1 cellular context compared by ENCODE assay signal in the genomic region with DNA sequence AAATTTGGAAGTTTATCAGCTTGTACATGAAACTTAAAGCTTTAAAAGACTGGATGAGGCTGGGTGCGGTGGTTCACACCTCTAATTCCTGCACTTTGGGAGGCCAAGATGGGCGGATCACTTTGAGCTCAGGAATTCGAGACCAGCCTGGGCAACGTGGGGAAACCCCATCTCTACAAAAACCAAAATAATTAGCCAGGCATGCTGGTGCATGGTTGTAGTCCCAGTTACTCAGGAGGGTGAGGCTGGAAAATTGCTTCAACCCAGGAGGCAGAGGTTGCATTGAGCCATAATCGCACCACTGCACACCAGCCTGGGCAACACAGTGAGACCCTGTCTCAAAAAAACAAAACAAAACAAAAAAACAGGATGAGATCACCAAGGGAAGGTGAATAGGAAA.
TF ChIP-seq lines count a peak whose summit lies in the region.

No MANE protein-coding gene starts in this region.

TF ChIP-seq in GM23338, 12 proteins besides CTCF, POLR2A, EP300 and RAD21 (continued from another document):
- TF ChIP-seq, protein P1, sequence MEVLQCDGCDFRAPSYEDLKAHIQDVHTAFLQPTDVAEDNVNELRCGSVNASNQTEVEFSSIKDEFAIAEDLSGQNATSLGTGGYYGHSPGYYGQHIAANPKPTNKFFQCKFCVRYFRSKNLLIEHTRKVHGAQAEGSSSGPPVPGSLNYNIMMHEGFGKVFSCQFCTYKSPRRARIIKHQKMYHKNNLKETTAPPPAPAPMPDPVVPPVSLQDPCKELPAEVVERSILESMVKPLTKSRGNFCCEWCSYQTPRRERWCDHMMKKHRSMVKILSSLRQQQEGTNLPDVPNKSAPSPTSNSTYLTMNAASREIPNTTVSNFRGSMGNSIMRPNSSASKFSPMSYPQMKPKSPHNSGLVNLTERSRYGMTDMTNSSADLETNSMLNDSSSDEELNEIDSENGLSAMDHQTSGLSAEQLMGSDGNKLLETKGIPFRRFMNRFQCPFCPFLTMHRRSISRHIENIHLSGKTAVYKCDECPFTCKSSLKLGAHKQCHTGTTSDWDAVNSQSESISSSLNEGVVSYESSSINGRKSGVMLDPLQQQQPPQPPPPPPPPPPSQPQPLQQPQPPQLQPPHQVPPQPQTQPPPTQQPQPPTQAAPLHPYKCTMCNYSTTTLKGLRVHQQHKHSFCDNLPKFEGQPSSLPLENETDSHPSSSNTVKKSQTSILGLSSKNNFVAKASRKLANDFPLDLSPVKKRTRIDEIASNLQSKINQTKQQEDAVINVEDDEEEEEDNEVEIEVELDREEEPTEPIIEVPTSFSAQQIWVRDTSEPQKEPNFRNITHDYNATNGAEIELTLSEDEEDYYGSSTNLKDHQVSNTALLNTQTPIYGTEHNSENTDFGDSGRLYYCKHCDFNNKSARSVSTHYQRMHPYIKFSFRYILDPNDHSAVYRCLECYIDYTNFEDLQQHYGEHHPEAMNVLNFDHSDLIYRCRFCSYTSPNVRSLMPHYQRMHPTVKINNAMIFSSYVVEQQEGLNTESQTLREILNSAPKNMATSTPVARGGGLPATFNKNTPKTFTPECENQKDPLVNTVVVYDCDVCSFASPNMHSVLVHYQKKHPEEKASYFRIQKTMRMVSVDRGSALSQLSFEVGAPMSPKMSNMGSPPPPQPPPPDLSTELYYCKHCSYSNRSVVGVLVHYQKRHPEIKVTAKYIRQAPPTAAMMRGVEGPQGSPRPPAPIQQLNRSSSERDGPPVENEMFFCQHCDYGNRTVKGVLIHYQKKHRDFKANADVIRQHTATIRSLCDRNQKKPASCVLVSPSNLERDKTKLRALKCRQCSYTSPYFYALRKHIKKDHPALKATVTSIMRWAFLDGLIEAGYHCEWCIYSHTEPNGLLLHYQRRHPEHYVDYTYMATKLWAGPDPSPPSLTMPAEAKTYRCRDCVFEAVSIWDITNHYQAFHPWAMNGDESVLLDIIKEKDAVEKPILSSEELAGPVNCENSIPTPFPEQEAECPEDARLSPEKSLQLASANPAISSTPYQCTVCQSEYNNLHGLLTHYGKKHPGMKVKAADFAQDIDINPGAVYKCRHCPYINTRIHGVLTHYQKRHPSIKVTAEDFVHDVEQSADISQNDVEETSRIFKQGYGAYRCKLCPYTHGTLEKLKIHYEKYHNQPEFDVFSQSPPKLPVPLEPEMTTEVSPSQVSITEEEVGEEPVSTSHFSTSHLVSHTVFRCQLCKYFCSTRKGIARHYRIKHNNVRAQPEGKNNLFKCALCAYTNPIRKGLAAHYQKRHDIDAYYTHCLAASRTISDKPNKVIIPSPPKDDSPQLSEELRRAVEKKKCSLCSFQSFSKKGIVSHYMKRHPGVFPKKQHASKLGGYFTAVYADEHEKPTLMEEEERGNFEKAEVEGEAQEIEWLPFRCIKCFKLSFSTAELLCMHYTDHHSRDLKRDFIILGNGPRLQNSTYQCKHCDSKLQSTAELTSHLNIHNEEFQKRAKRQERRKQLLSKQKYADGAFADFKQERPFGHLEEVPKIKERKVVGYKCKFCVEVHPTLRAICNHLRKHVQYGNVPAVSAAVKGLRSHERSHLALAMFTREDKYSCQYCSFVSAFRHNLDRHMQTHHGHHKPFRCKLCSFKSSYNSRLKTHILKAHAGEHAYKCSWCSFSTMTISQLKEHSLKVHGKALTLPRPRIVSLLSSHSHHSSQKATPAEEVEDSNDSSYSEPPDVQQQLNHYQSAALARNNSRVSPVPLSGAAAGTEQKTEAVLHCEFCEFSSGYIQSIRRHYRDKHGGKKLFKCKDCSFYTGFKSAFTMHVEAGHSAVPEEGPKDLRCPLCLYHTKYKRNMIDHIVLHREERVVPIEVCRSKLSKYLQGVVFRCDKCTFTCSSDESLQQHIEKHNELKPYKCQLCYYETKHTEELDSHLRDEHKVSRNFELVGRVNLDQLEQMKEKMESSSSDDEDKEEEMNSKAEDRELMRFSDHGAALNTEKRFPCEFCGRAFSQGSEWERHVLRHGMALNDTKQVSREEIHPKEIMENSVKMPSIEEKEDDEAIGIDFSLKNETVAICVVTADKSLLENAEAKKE (CRISPR knock-in tag; IDR thresholded peaks at IDR 0.05) = no peak
- no peak for TF ChIP-seq ZNF331 (CRISPR knock-in tag; IDR thresholded peaks at IDR 0.05; ENCODE audit: low read depth)
